15 cellular contexts compared by ENCODE assay signal in the genomic region with DNA sequence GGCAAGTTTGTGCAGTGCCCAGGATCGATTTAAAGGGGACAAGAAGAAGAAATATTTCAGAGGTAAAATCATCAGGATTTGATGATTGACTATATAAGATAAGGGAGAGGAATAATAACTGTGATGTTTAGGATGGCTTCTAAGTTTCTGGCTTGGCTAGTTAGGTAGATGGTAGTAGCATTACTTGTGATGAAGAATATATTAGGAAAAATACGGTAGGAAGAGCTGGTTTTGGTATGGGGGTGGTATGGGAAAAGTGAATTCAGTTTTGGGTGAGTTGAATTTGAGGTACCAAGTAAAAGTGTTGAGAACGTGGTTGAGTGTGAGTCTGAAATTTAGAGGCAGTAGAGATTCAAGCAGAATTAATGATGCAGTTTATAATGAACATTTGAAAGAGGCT.
"Had no signal": no experiment of that assay in that cellular context is flagged by ENCODE, and none has a peak within 500 bp of the region (broad histone marks: within the 10 kb centered on the region; RNA-seq: fewer than 3 reads in every experiment).

No MANE protein-coding gene starts in this region.

- H3K4me3 Mint-ChIP-seq: dendritic cell treated with granulocyte-macrophage colony-stimulating factor and Interleukin-4, amounts not matched to agents 40 ng/mL and 50 ng/mL, for 4 days; natural killer cell treated with Interleukin-12 subunit alpha and Interleukin-12 subunit beta and Interleukin-15 and Interleukin-18, amount 100 ng/mL, for 72 hours; stimulated activated memory B cell treated with anti-CD40 and anti-IgM and Interleukin-4, amounts not matched to agents 10 μg/mL and 1 μg/mL and 100 μg/mL, for 72 hours had no signal

- ATAC-seq: mucosa of descending colon; natural killer cell treated with Interleukin-12 subunit alpha and Interleukin-12 subunit beta and Interleukin-15 and Interleukin-18, amount 100 ng/mL, for 72 hours; stimulated activated memory B cell treated with anti-CD40 and anti-IgM and Interleukin-4, amounts not matched to agents 10 μg/mL and 1 μg/mL and 100 μg/mL, for 72 hours had no signal

- H3K4me1 ChIP-seq: parathyroid adenoma had no signal

- H3K4me3 ChIP-seq: adrenal gland, esophagus squamous epithelium, mucosa of descending colon, sigmoid colon, thyroid gland had no signal

- H3K9ac ChIP-seq: parathyroid adenoma had no signal

- H3K36me3 ChIP-seq: adrenal gland, sigmoid colon, thyroid gland had no signal

- DNase-seq: activated CD4-positive, CD25-positive, alpha-beta regulatory T cell treated with anti-CD3 and anti-CD28 coated beads, Interleukin-2, amount 50 U/mL, for 72 hours; activated naive CD4-positive, alpha-beta T cell; adrenal gland; effector CD8-positive, alpha-beta T cell; esophagus squamous epithelium; mesenchymal stem cell; mucosa of descending colon; sigmoid colon; stimulated activated CD4-positive, alpha-beta T cell treated with anti-CD3 and anti-CD28 coated beads, Interleukin-4, amount 100 ng/mL, for 24 hours; T-helper 1 cell; thyroid gland had no signal

- H3K27ac Mint-ChIP-seq: natural killer cell treated with Interleukin-12 subunit alpha and Interleukin-12 subunit beta and Interleukin-15 and Interleukin-18, amount 100 ng/mL, for 72 hours had no signal

- H3K27me3 Mint-ChIP-seq: dendritic cell treated with granulocyte-macrophage colony-stimulating factor and Interleukin-4, amounts not matched to agents 40 ng/mL and 50 ng/mL, for 4 days; natural killer cell treated with Interleukin-12 subunit alpha and Interleukin-12 subunit beta and Interleukin-15 and Interleukin-18, amount 100 ng/mL, for 72 hours; stimulated activated memory B cell treated with anti-CD40 and anti-IgM and Interleukin-4, amounts not matched to agents 10 μg/mL and 1 μg/mL and 100 μg/mL, for 72 hours had no signal

- H3K27ac ChIP-seq: adrenal gland, esophagus squamous epithelium, parathyroid adenoma, sigmoid colon, thyroid gland had no signal

- H2AFZ ChIP-seq: parathyroid adenoma had no signal

- H3K27me3 ChIP-seq: adrenal gland, esophagus squamous epithelium, sigmoid colon, thyroid gland had no signal

- H3K9me3 ChIP-seq: adrenal gland, esophagus squamous epithelium, mucosa of descending colon, sigmoid colon, thyroid gland had no signal

- H3K9me3 Mint-ChIP-seq: dendritic cell treated with granulocyte-macrophage colony-stimulating factor and Interleukin-4, amounts not matched to agents 40 ng/mL and 50 ng/mL, for 4 days; natural killer cell treated with Interleukin-12 subunit alpha and Interleukin-12 subunit beta and Interleukin-15 and Interleukin-18, amount 100 ng/mL, for 72 hours; stimulated activated memory B cell treated with anti-CD40 and anti-IgM and Interleukin-4, amounts not matched to agents 10 μg/mL and 1 μg/mL and 100 μg/mL, for 72 hours had no signal

- H3K36me3 Mint-ChIP-seq: natural killer cell treated with Interleukin-12 subunit alpha and Interleukin-12 subunit beta and Interleukin-15 and Interleukin-18, amount 100 ng/mL, for 72 hours had no signal
